In the genomic region with DNA sequence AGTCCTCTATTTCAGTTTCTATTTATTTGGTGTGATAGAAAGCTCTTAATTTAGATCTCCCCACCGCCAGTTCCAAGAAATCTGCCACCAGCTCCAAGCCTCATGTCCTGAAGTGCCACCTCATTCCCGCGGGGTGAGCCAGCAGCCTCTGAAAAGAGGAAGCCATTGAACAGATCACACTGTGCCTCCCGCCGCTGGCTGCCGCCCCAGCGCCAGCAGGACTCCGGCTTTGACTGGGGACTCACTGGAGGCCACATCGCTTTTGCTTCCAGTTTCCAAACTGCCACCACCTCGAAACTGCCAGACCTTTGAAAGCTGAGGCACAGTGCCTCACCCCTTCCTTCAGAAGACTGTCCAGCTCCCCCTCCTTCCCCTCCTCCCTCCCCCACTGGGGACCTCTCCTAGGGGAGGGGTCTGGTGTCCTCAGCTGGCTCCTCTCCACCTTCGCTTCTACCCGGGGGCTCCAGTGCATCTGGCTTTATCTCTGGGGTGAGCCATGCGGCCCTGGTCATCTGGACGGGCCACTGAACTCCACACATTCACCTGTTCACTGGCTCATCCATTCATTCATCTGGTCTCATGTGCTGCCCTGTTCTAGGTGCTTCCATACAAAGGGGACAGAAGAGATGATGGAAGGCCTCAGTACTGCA, we compare ENCODE assay signal across 1 cellular context.
A peak's percentile ranks its signal among the peaks of the same experiment; 100 is the strongest.
TF ChIP-seq lines count a peak whose summit lies in the region.

No MANE protein-coding gene starts in this region.

TF ChIP-seq in K562, 482 proteins besides CTCF, POLR2A, EP300 and RAD21 (continued from another document):
- TF ChIP-seq, protein P1, sequence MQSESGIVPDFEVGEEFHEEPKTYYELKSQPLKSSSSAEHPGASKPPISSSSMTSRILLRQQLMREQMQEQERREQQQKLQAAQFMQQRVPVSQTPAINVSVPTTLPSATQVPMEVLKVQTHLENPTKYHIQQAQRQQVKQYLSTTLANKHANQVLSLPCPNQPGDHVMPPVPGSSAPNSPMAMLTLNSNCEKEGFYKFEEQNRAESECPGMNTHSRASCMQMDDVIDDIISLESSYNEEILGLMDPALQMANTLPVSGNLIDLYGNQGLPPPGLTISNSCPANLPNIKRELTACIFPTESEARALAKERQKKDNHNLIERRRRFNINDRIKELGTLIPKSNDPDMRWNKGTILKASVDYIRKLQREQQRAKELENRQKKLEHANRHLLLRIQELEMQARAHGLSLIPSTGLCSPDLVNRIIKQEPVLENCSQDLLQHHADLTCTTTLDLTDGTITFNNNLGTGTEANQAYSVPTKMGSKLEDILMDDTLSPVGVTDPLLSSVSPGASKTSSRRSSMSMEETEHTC (IDR thresholded peaks at IDR 0.05) = no peak
- TF ChIP-seq, protein P2, sequence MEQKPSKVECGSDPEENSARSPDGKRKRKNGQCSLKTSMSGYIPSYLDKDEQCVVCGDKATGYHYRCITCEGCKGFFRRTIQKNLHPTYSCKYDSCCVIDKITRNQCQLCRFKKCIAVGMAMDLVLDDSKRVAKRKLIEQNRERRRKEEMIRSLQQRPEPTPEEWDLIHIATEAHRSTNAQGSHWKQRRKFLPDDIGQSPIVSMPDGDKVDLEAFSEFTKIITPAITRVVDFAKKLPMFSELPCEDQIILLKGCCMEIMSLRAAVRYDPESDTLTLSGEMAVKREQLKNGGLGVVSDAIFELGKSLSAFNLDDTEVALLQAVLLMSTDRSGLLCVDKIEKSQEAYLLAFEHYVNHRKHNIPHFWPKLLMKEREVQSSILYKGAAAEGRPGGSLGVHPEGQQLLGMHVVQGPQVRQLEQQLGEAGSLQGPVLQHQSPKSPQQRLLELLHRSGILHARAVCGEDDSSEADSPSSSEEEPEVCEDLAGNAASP (IDR thresholded peaks at IDR 0.05) = peak; percentile 49; the same call in 1 of the 2 replicates
- TF ChIP-seq NFRKB (IDR thresholded peaks at IDR 0.05; ENCODE audit: low read depth) (peak; percentile 59; the same call in 1 of the 2 replicates), XRCC4 (IDR thresholded peaks at IDR 0.05; ENCODE audit: extremely low read depth, insufficient read depth, insufficient read length) (no peak), LARP7 (IDR thresholded peaks at IDR 0.05) (no peak), C11orf30 (IDR thresholded peaks at IDR 0.05; ENCODE audit: low read depth) (0 out of 2 replicates have a peak, but pooled peaks have one; percentile 4), CC2D1A (IDR thresholded peaks at IDR 0.05) (0 out of 2 replicates have a peak, but pooled peaks have one; percentile 46), ZBED1 (IDR thresholded peaks at IDR 0.05) (0 out of 2 replicates have a peak, but pooled peaks have one; percentile 66), TCF7L2 (IDR thresholded peaks at IDR 0.05; ENCODE audit: low read depth, low read length) (no peak), STAG1 (CRISPR knock-in tag; IDR thresholded peaks at IDR 0.05; ENCODE audit: borderline replicate concordance) (no peak), L3MBTL2 (IDR thresholded peaks at IDR 0.05) (peak; percentile 85), GABPB1 (CRISPR knock-in tag; IDR thresholded peaks at IDR 0.05) (no peak), ZNF24 (IDR thresholded peaks at IDR 0.05) (peak; percentile 89), SMARCA4 (IDR thresholded peaks at IDR 0.05) (peak; percentile 49; the same call in 1 of the 2 replicates), IRF2 (CRISPR knock-in tag; IDR thresholded peaks at IDR 0.05) (no peak), ZNF785 (CRISPR knock-in tag; IDR thresholded peaks at IDR 0.05) (no peak), CBX5 (IDR thresholded peaks at IDR 0.05; ENCODE audit: borderline replicate concordance, low read depth) (no peak), FOXJ2 (tag; IDR thresholded peaks at IDR 0.05) (no peak)
- TF ChIP-seq, protein P3, sequence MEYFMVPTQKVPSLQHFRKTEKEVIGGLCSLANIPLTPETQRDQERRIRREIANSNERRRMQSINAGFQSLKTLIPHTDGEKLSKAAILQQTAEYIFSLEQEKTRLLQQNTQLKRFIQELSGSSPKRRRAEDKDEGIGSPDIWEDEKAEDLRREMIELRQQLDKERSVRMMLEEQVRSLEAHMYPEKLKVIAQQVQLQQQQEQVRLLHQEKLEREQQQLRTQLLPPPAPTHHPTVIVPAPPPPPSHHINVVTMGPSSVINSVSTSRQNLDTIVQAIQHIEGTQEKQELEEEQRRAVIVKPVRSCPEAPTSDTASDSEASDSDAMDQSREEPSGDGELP (CRISPR knock-in tag; IDR thresholded peaks at IDR 0.05; ENCODE audit: borderline replicate concordance) = peak; percentile 54; the same call in 1 of the 2 replicates
- TF ChIP-seq, protein P4, sequence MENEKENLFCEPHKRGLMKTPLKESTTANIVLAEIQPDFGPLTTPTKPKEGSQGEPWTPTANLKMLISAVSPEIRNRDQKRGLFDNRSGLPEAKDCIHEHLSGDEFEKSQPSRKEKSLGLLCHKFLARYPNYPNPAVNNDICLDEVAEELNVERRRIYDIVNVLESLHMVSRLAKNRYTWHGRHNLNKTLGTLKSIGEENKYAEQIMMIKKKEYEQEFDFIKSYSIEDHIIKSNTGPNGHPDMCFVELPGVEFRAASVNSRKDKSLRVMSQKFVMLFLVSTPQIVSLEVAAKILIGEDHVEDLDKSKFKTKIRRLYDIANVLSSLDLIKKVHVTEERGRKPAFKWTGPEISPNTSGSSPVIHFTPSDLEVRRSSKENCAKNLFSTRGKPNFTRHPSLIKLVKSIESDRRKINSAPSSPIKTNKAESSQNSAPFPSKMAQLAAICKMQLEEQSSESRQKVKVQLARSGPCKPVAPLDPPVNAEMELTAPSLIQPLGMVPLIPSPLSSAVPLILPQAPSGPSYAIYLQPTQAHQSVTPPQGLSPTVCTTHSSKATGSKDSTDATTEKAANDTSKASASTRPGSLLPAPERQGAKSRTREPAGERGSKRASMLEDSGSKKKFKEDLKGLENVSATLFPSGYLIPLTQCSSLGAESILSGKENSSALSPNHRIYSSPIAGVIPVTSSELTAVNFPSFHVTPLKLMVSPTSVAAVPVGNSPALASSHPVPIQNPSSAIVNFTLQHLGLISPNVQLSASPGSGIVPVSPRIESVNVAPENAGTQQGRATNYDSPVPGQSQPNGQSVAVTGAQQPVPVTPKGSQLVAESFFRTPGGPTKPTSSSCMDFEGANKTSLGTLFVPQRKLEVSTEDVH (IDR thresholded peaks at IDR 0.05; ENCODE audit: low read depth, partially characterized antibody) = peak; percentile 61
- TF ChIP-seq, protein P5, sequence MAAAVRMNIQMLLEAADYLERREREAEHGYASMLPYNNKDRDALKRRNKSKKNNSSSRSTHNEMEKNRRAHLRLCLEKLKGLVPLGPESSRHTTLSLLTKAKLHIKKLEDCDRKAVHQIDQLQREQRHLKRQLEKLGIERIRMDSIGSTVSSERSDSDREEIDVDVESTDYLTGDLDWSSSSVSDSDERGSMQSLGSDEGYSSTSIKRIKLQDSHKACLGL (CRISPR knock-in tag; IDR thresholded peaks at IDR 0.05; ENCODE audit: borderline replicate concordance, poor library complexity, severe bottlenecking) = no peak
- TF ChIP-seq, protein P6, sequence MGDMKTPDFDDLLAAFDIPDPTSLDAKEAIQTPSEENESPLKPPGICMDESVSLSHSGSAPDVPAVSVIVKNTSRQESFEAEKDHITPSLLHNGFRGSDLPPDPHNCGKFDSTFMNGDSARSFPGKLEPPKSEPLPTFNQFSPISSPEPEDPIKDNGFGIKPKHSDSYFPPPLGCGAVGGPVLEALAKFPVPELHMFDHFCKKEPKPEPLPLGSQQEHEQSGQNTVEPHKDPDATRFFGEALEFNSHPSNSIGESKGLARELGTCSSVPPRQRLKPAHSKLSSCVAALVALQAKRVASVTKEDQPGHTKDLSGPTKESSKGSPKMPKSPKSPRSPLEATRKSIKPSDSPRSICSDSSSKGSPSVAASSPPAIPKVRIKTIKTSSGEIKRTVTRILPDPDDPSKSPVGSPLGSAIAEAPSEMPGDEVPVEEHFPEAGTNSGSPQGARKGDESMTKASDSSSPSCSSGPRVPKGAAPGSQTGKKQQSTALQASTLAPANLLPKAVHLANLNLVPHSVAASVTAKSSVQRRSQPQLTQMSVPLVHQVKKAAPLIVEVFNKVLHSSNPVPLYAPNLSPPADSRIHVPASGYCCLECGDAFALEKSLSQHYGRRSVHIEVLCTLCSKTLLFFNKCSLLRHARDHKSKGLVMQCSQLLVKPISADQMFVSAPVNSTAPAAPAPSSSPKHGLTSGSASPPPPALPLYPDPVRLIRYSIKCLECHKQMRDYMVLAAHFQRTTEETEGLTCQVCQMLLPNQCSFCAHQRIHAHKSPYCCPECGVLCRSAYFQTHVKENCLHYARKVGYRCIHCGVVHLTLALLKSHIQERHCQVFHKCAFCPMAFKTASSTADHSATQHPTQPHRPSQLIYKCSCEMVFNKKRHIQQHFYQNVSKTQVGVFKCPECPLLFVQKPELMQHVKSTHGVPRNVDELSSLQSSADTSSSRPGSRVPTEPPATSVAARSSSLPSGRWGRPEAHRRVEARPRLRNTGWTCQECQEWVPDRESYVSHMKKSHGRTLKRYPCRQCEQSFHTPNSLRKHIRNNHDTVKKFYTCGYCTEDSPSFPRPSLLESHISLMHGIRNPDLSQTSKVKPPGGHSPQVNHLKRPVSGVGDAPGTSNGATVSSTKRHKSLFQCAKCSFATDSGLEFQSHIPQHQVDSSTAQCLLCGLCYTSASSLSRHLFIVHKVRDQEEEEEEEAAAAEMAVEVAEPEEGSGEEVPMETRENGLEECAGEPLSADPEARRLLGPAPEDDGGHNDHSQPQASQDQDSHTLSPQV (IDR thresholded peaks at IDR 0.05) = peak; percentile 84
- TF ChIP-seq, protein P7, sequence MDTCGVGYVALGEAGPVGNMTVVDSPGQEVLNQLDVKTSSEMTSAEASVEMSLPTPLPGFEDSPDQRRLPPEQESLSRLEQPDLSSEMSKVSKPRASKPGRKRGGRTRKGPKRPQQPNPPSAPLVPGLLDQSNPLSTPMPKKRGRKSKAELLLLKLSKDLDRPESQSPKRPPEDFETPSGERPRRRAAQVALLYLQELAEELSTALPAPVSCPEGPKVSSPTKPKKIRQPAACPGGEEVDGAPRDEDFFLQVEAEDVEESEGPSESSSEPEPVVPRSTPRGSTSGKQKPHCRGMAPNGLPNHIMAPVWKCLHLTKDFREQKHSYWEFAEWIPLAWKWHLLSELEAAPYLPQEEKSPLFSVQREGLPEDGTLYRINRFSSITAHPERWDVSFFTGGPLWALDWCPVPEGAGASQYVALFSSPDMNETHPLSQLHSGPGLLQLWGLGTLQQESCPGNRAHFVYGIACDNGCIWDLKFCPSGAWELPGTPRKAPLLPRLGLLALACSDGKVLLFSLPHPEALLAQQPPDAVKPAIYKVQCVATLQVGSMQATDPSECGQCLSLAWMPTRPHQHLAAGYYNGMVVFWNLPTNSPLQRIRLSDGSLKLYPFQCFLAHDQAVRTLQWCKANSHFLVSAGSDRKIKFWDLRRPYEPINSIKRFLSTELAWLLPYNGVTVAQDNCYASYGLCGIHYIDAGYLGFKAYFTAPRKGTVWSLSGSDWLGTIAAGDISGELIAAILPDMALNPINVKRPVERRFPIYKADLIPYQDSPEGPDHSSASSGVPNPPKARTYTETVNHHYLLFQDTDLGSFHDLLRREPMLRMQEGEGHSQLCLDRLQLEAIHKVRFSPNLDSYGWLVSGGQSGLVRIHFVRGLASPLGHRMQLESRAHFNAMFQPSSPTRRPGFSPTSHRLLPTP (IDR thresholded peaks at IDR 0.05; ENCODE audit: borderline replicate concordance, extremely low read depth, insufficient read length) = no peak
TF ChIP-seq in K562: peak in this region for 51.
